Comparison of ENCODE assay signal across 34 cellular contexts in genomic region chr17:69056179-69056823, GRCh38. TPM values are rescaled to one million over a fixed set of nuclear protein-coding genes. Genes with fewer than 3 reads are reported as not detected.
"Had no signal": no experiment of that assay in that cellular context is flagged by ENCODE, and none has a peak within 500 bp of the region (broad histone marks: within the 10 kb centered on the region; RNA-seq: fewer than 3 reads in every experiment).

No MANE protein-coding gene starts in this region.

- ATAC-seq: activated CD8-positive, alpha-beta T cell treated with anti-CD3 and anti-CD28 coated beads for 36 hours; activated naive CD4-positive, alpha-beta T cell treated with anti-CD3 and anti-CD28 coated beads, Interleukin-2, amount 50 U/mL, for 72 hours; activated T-cell treated with anti-CD3 and anti-CD28 coated beads, Interleukin-2, amount 50 U/mL, for 4 hours; activated T-cell treated with anti-CD3 and anti-CD28 coated beads, Interleukin-2, amount 50 U/mL, for 72 hours; activated T-helper 17 cell treated with anti-CD3 and anti-CD28 coated beads, Interleukin-2, amount 50 U/mL, for 72 hours; body of pancreas had no signal

- H3K27me3 ChIP-seq: adrenal gland, body of pancreas, brain microvascular endothelial cell, breast epithelium had no signal

- H3K36me3 ChIP-seq: adrenal gland, brain microvascular endothelial cell, breast epithelium had no signal

- H3K4me1 ChIP-seq: breast epithelium had no signal

- DNase-seq: activated B cell treated with CpG ODN at 0.5 μM for 24 hours; activated CD4-positive, alpha-beta memory T cell treated with anti-CD3 and anti-CD28 coated beads for 36 hours; activated CD4-positive, alpha-beta T cell treated with anti-CD3 and anti-CD28 coated beads for 4 hours; activated CD4-positive, alpha-beta T cell treated with anti-CD3 and anti-CD28 coated beads, Interleukin-2, amount 10 ng/mL, durations not matched to agents 24 days and 14 days; activated CD4-positive, alpha-beta T cell treated with anti-CD3 and anti-CD28 coated beads, Interleukin-2, amount 50 U/mL, for 1 hour; activated CD4-positive, alpha-beta T cell treated with anti-CD3 and anti-CD28 coated beads, Interleukin-2, amount 50 U/mL, for 4 hours; activated CD4-positive, CD25-positive, alpha-beta regulatory T cell treated with anti-CD3 and anti-CD28 coated beads, Interleukin-2, amount 50 U/mL, for 72 hours; activated CD8-positive, alpha-beta memory T cell treated with anti-CD3 and anti-CD28 coated beads, Interleukin-2, amount 50 U/mL, for 4 hours; activated CD8-positive, alpha-beta T cell treated with anti-CD3 and anti-CD28 coated beads for 36 hours; activated effector memory CD4-positive, alpha-beta T cell treated with anti-CD3 and anti-CD28 coated beads, Interleukin-2, amount 50 U/mL, for 16 hours; activated gamma-delta T cell treated with Interleukin-2 at 50 U/mL for 16 hours; activated naive CD4-positive, alpha-beta T cell; activated naive CD4-positive, alpha-beta T cell treated with anti-CD3 and anti-CD28 coated beads for 36 hours; activated naive CD4-positive, alpha-beta T cell treated with anti-CD3 and anti-CD28 coated beads, Interleukin-2, amount 50 U/mL, for 16 hours; activated naive CD8-positive, alpha-beta T cell treated with anti-CD3 and anti-CD28 coated beads for 36 hours; activated T-cell treated with anti-CD3 and anti-CD28 coated beads for 4 hours; activated T-cell treated with anti-CD3 and anti-CD28 coated beads, Interleukin-2, amount 50 U/mL, for 1 hour; activated T-cell treated with anti-CD3 and anti-CD28 coated beads, Interleukin-2, amount 50 U/mL, for 4 hours; activated T-cell treated with anti-CD3 and anti-CD28 coated beads, Interleukin-2, amount 50 U/mL, for 72 hours; adrenal gland; amniotic stem cell; aorta; body of pancreas; brain microvascular endothelial cell; central memory CD4-positive, alpha-beta T cell; T-helper 1 cell; T-helper 2 cell; T-helper 9 cell had no signal

- H3K4me3 ChIP-seq: adrenal gland, body of pancreas, breast epithelium had no signal

- H3K9me3 ChIP-seq: body of pancreas, breast epithelium had no signal

- H3K27ac ChIP-seq: adrenal gland, body of pancreas, brain microvascular endothelial cell, breast epithelium, VCaP had no signal

RNA-seq across cellular contexts. Expression of gene ABCA9, which starts 4.4 kb away (rescaled TPM):
- total RNA-seq: activated CD4-positive, alpha-beta memory T cell treated with anti-CD3 and anti-CD28 coated beads for 36 hours; activated CD8-positive, alpha-beta memory T cell treated with anti-CD3 and anti-CD28 coated beads for 36 hours; activated CD8-positive, alpha-beta T cell treated with anti-CD3 and anti-CD28 coated beads for 36 hours; activated naive CD4-positive, alpha-beta T cell treated with anti-CD3 and anti-CD28 coated beads for 36 hours; activated naive CD4-positive, alpha-beta T cell treated with anti-CD3 and anti-CD28 coated beads, Interleukin-2, amount 50 U/mL, for 72 hours; activated naive CD8-positive, alpha-beta T cell treated with anti-CD3 and anti-CD28 coated beads for 36 hours; activated T-cell treated with anti-CD3 and anti-CD28 coated beads, Interleukin-2, amount 50 U/mL, for 4 hours; activated T-helper 1 cell treated with anti-CD3 and anti-CD28 coated beads, Interleukin-12 subunit alpha, Interleukin-12 subunit beta, Interleukin-2, Interleukin-4 antibody, amounts not matched to agents 30 ng/mL and 10 ng/mL and 1 ng/mL, durations not matched to agents 14 hours and 24 hours and 36 hours had no signal
